In genomic region chr15:36363335-36363734, GRCh38 we compare ENCODE assay signal across 21 cellular contexts.
DNase-seq lines count a peak whose midpoint lies in the region; ATAC-seq, FAIRE-seq and TF ChIP-seq lines count a peak whose summit lies in the region.
"Had no signal": no experiment of that assay in that cellular context is flagged by ENCODE, and none has a peak within 500 bp of the region (broad histone marks: within the 10 kb centered on the region; RNA-seq: fewer than 3 reads in every experiment).

No MANE protein-coding gene starts in this region.

- no peak overlapping the region for H3K4me3 ChIP-seq in K562
- no peak overlapping the region for H3K4me3 ChIP-seq in mesendoderm (ENCODE audit: low read length)
- H3K4me3 ChIP-seq in upper lobe of left lung = no peak overlapping the region
- H3K4me3 ChIP-seq: heart right ventricle, MG63, ovary had no signal

- intact Hi-C loops in K562 (cut with micrococcal nuclease) = no loop called here

- TF ChIP-seq RAD21 in K562 (CRISPR knock-in tag; conservative IDR thresholded peaks at IDR 0.05 in 1 of 2, IDR thresholded peaks at IDR 0.05 in 1 of 2) = no peak

- H3K9ac ChIP-seq in K562 (ENCODE audit: insufficient read depth in 1 of 2, low read depth in 2 of 2, low read length in 2 of 2) (no peak overlapping the region), mesendoderm (ENCODE audit: low read length) (no peak overlapping the region)

- H3K4me2 ChIP-seq in K562 (ENCODE audit: insufficient read depth, low read length) = no peak overlapping the region
- H3K4me2 ChIP-seq in mesendoderm (ENCODE audit: low read length) = no peak overlapping the region

- no peak overlapping the region for H2BK15ac ChIP-seq in mesendoderm (replicated peaks; ENCODE audit: low read depth)

- 18% methylated on average over 4 of the region's 4 CpGs for WGBS in K562 (ENCODE audit: insufficient coverage, low coverage, missing lambda C conversion rate)
- no CpG with 5 or more reads among the region's 4 CpGs for WGBS in mesendoderm (ENCODE audit: extremely low coverage, insufficient coverage, low lambda C conversion rate)
- WGBS in upper lobe of left lung, 2 donors = 62 to 75% methylated on average over 4 of the region's 4 CpGs

- CTCF ChIA-PET in K562 (lab: Yijun Ruan, JAX; ENCODE audit: low intra/inter-chr PET ratio) = no interaction called here

- FAIRE-seq in H54 (lab: Jason Lieb, UNC) (peak; percentile 97), K562 (lab: Jason Lieb, UNC) (peak; percentile 35)
- FAIRE-seq: urothelium cell line had no signal

- H3K23ac ChIP-seq in mesendoderm (ENCODE audit: low read length) = no peak overlapping the region

- POLR2A ChIA-PET in K562 (lab: Yijun Ruan, JAX) = interaction anchor here (1.0 kb wide), 1 partner anchor 9 kb away, joined by 3 read pairs; no protein-coding TSS in a partner anchor

- no peak for ATAC-seq in K562
- ATAC-seq in upper lobe of left lung (ENCODE audit: low FRiP score in 2 of 2) = no peak
- no peak for ATAC-seq in HG03175 (IDR thresholded peaks at IDR 0.05; ENCODE audit: unreplicated experiment)
- ATAC-seq: activated T-helper 17 cell treated with anti-CD3 and anti-CD28 coated beads, Interleukin-2, amount 50 U/mL, for 72 hours had no signal

- H3K27me3 ChIP-seq in K562 (ENCODE audit: control insufficient read depth in 2 of 2, insufficient read depth in 2 of 2, low read length in 2 of 2) (no peaks in the 10 kb centered on the region), mesendoderm (ENCODE audit: insufficient read depth, low read length, poor library complexity) (no peaks in the 10 kb centered on the region), upper lobe of left lung (no peaks in the 10 kb centered on the region)
- H3K27me3 ChIP-seq: heart right ventricle, MG63, ovary had no signal

- TF ChIP-seq POLR2A in H54 (IDR thresholded peaks at IDR 0.05; ENCODE audit: low read depth, low read length) (no peak), K562 (conservative IDR thresholded peaks at IDR 0.05) (no peak), upper lobe of left lung (IDR thresholded peaks at IDR 0.05) (no peak)

- H3K9me3 ChIP-seq in K562 (replicated peaks; ENCODE audit: control insufficient read depth, insufficient read depth, low read depth, low read length) = no peaks in the 10 kb centered on the region
- no peaks in the 10 kb centered on the region for H3K9me3 ChIP-seq in upper lobe of left lung
- H3K9me3 ChIP-seq: heart right ventricle, MG63, ovary had no signal

- no peaks in the 10 kb centered on the region for H4K20me1 ChIP-seq in K562 (replicated peaks; ENCODE audit: control insufficient read depth, insufficient read depth, low read length)

- no peak overlapping the region for H4K5ac ChIP-seq in mesendoderm (ENCODE audit: low read length)

- BruUV-seq in K562 (replicated peaks; lab: Mats Ljungman, UMichigan) = no TSS peak

- no peak overlapping the region for H2AK5ac ChIP-seq in mesendoderm (ENCODE audit: low read length)

- peak overlapping the region; percentile 50; the same call in 1 of the 2 replicates for H2AFZ ChIP-seq in K562 (ENCODE audit: low read depth, low read length)

- DNase-seq in AG08395 (ENCODE audit: low spot score) = peak; percentile 50
- DNase-seq in H54 (ENCODE audit: insufficient read length, low spot score) = no peak
- DNase-seq in K562 (ENCODE audit: extremely low read depth in 1 of 4, low spot score in 3 of 4) = no peak
- DNase-seq in mesendoderm = peak; percentile 40
- no peak for DNase-seq in anterior cingulate cortex (lab: John Stamatoyannopoulos, UW)
- DNase-seq in NCI-H526 (lab: John Stamatoyannopoulos, UW) = no peak
- DNase-seq in upper lobe of left lung = no peak
- DNase-seq: AML-193; cortex of kidney; heart right ventricle; islet precursor cell; MG63; NCI-H2029; NCI-H69; ovary; stimulated activated naive CD4-positive, alpha-beta T cell treated with Interleukin-2 at 50 U/mL for 16 hours; SW 1271 had no signal

- H2BK120ac ChIP-seq in mesendoderm (ENCODE audit: low read depth, low read length) = no peak overlapping the region

- H3K18ac ChIP-seq in mesendoderm (ENCODE audit: low read length) = no peak overlapping the region

- no peak overlapping the region for H4K8ac ChIP-seq in mesendoderm (ENCODE audit: low read depth, low read length)

- H2BK5ac ChIP-seq in mesendoderm (ENCODE audit: low read length) = no peak overlapping the region

- TF ChIP-seq CTCF in K562 (IDR thresholded peaks at IDR 0.05 in 2 of 3, conservative IDR thresholded peaks at IDR 0.05 in 1 of 3; ENCODE audit: insufficient read depth in 2 of 3, low read depth in 1 of 3, low read length in 3 of 3) (no peak), upper lobe of left lung (IDR thresholded peaks at IDR 0.05) (no peak)

- H3K79me2 ChIP-seq in K562 (ENCODE audit: control insufficient read depth, insufficient read depth, low read length) = no peaks in the 10 kb centered on the region
- no peaks in the 10 kb centered on the region for H3K79me2 ChIP-seq in mesendoderm (ENCODE audit: control insufficient read depth, insufficient read depth, low read length)

- in situ Hi-C loops in K562 (cut with MboI) = no loop called here

- no peak overlapping the region for H3K56ac ChIP-seq in mesendoderm (ENCODE audit: low read length)

- H3K4me1 ChIP-seq in K562 (replicated peaks in 1 of 2; ENCODE audit: control insufficient read depth in 2 of 2, insufficient read depth in 2 of 2, low read length in 2 of 2) (no peaks in the 10 kb centered on the region), mesendoderm (ENCODE audit: control insufficient read depth, low read depth, low read length) (no peaks in the 10 kb centered on the region), upper lobe of left lung (peaks cover 0 to 3% (median under 1%) of the 10 kb centered on the region in 4 donors)

- H3K36me3 ChIP-seq in K562 (ENCODE audit: control insufficient read depth, insufficient read depth, low read length) = no peaks in the 10 kb centered on the region
- H3K36me3 ChIP-seq in mesendoderm (ENCODE audit: control insufficient read depth, insufficient read depth, low read length) = no peaks in the 10 kb centered on the region
- H3K36me3 ChIP-seq in upper lobe of left lung = no peaks in the 10 kb centered on the region
- H3K36me3 ChIP-seq: heart right ventricle, MG63, ovary had no signal

- no peak overlapping the region for H3K4ac ChIP-seq in mesendoderm (ENCODE audit: low read depth, low read length)

- H3K27ac ChIP-seq in K562 (ENCODE audit: extremely low read depth, low read depth, low read length) = no peak overlapping the region
- no peak overlapping the region for H3K27ac ChIP-seq in mesendoderm (ENCODE audit: low read depth, low read length)
- H3K27ac ChIP-seq in upper lobe of left lung = no peak overlapping the region
- H3K27ac ChIP-seq: epithelial cell of prostate, heart right ventricle, ovary had no signal

- TF ChIP-seq EP300 in K562 (IDR thresholded peaks at IDR 0.05; ENCODE audit: low read length) (no peak), upper lobe of left lung (IDR thresholded peaks at IDR 0.05) (no peak)

- no peaks in the 10 kb centered on the region for H3K9me1 ChIP-seq in K562 (ENCODE audit: control insufficient read depth, insufficient read depth, low read length)

- H3K79me1 ChIP-seq in mesendoderm (ENCODE audit: low read length) = no peaks in the 10 kb centered on the region

TF ChIP-seq in K562, 482 proteins besides CTCF, POLR2A, EP300 and RAD21:
- TF ChIP-seq NFE2 (IDR thresholded peaks at IDR 0.05; ENCODE audit: low read depth) (peak; percentile 24; the same call in 1 of the 2 replicates), CEBPG (CRISPR knock-in tag; IDR thresholded peaks at IDR 0.05) (no peak), CEBPG (tag; conservative IDR thresholded peaks at IDR 0.05 in 1 of 2, IDR thresholded peaks at IDR 0.05 in 1 of 2) (no peak)

Comparison
In these comparisons a context has a peak if more than half of its experiments do, and no peak if none do; other contexts are left out.
1. DNase-seq: peak in AG08395 (single experiment) and mesendoderm (single experiment); none in H54 (single experiment), K562 (0 of 4), anterior cingulate cortex (0 of 58), NCI-H526 (0 of 2) and upper lobe of left lung (0 of 2).